In genomic region chr3:12388185-12388584, GRCh38 we compare ENCODE assay signal across 21 cellular contexts.
"Had no signal": no experiment of that assay in that cellular context is flagged by ENCODE, and none has a peak within 500 bp of the region (broad histone marks: within the 10 kb centered on the region; RNA-seq: fewer than 3 reads in every experiment).

No MANE protein-coding gene starts in this region.

- H3K9me3 ChIP-seq: SK-N-SH had no signal

- H3K27ac ChIP-seq: HL-60, RWPE1 had no signal

- DNase-seq: KBM-7, MV-4-11, NCI-H1048, NCI-H1105, NCI-H1417, NCI-H146, NCI-H1694 treated with DMSO at 0.1 percent for 48 hours, NCI-H1930, NCI-H2081 treated with DMSO at 0.1 percent for 48 hours, NCI-H2171, NCI-H226, NCI-H446, NCI-H510A, NCI-H524 treated with DMSO at 0.1 percent for 48 hours, NCI-H69, NCI-H774, SHP77, SK-N-SH, SW 1271 had no signal
